32 cellular contexts compared by ENCODE assay signal in genomic region chr19:43444531-43445340, GRCh38. TPM values are rescaled to one million over a fixed set of nuclear protein-coding genes. Genes with fewer than 3 reads are reported as not detected.
DNase-seq lines count a peak whose midpoint lies in the region; ATAC-seq, FAIRE-seq and TF ChIP-seq lines count a peak whose summit lies in the region.
"Had no signal": no experiment of that assay in that cellular context is flagged by ENCODE, and none has a peak within 500 bp of the region (broad histone marks: within the 10 kb centered on the region; RNA-seq: fewer than 3 reads in every experiment).

No MANE protein-coding gene starts in this region.

- peak overlapping the region; percentile 28 to 65 for H3K27ac Mint-ChIP-seq in T-cell
- H3K27ac Mint-ChIP-seq: activated CD8-positive, alpha-beta T cell treated with anti-CD3 and anti-CD28 coated beads, Interleukin-2, amount 10 ng/mL, durations not matched to agents 7 days and 5 days; mesothelial cell of epicardium; natural killer cell treated with Interleukin-12 subunit alpha and Interleukin-12 subunit beta and Interleukin-15 and Interleukin-18, amount 100 ng/mL, for 72 hours had no signal

- no peak overlapping the region; a peak in 1 of 22 replicates for H3K27ac ChIP-seq in BLaER1 treated with 17β-estradiol and CSF1 and Interleukin-3, amounts not matched to agents 10 nM and 100 nM
- no peak overlapping the region for H3K27ac ChIP-seq in kidney (ENCODE audit: low read depth in 2 of 2, low read length in 2 of 2)
- H3K27ac ChIP-seq: A549, left lung, ovary, right atrium auricular region, stomach, transverse colon had no signal

- 0 out of 22 replicates have a peak, but pooled peaks cover 0 to under 1% (median 0%) of the 10 kb centered on the region in 11 experiments for H3K9me3 ChIP-seq in BLaER1 treated with 17β-estradiol and CSF1 and Interleukin-3, amounts not matched to agents 10 nM and 100 nM (replicated peaks in 1 of 11)
- H3K9me3 ChIP-seq in kidney (ENCODE audit: control insufficient read depth in 1 of 2, low read length in 2 of 2), result no peaks in the 10 kb centered on the region
- H3K9me3 ChIP-seq: left lung, ovary, right atrium auricular region, stomach, transverse colon had no signal

- peaks cover 39 to 44% (median 44%) of the 10 kb centered on the region in 3 donors for H3K4me1 Mint-ChIP-seq in T-cell
- H3K4me1 Mint-ChIP-seq: mesothelial cell of epicardium had no signal

- intact Hi-C loops in kidney (cut with DNase I), result loop anchor here (5.0 kb wide), 1 partner anchor 78 kb away; no protein-coding TSS in a partner anchor

- H3K4me2 ChIP-seq in BLaER1 treated with 17β-estradiol and CSF1 and Interleukin-3, amounts not matched to agents 10 nM and 100 nM, result peak overlapping the region in 7 of 11 experiments; percentile 2 to 49 (median 33); a peak in 10 of 22 replicates
- H3K4me2 ChIP-seq: A549 had no signal

- no peaks in the 10 kb centered on the region for H4K20me1 ChIP-seq in BLaER1 treated with 17β-estradiol and CSF1 and Interleukin-3, amounts not matched to agents 10 nM and 100 nM

- H3K27me3 ChIP-seq in BLaER1 treated with 17β-estradiol and CSF1 and Interleukin-3, amounts not matched to agents 10 nM and 100 nM, result no peaks in the 10 kb centered on the region
- H3K27me3 ChIP-seq: left lung, ovary, right atrium auricular region, stomach, transverse colon had no signal

- no peaks in the 10 kb centered on the region for H3K27me3 Mint-ChIP-seq in T-cell
- H3K27me3 Mint-ChIP-seq: natural killer cell treated with Interleukin-12 subunit alpha and Interleukin-12 subunit beta and Interleukin-15 and Interleukin-18, amount 100 ng/mL, for 72 hours had no signal

- H3K4me3 ChIP-seq in BLaER1 treated with 17β-estradiol and CSF1 and Interleukin-3, amounts not matched to agents 10 nM and 100 nM, result no peak overlapping the region
- no peak overlapping the region for H3K4me3 ChIP-seq in kidney (ENCODE audit: low read length in 2 of 2)
- H3K4me3 ChIP-seq: A549, left lung, ovary, right atrium auricular region, stomach, transverse colon had no signal

- CTCF ChIA-PET in T-cell (lab: Charles Lee), result interaction anchor here in 1 of 2 donors (0.6 to 2.9 kb wide), 3 partner anchors 25 to 75 kb away, joined by 10 to 18 read pairs (median 17); partner anchors contain the start of gene PHLDB3

- H3K9me3 Mint-ChIP-seq in T-cell, result no peaks in the 10 kb centered on the region
- H3K9me3 Mint-ChIP-seq: mesothelial cell of epicardium; natural killer cell treated with Interleukin-12 subunit alpha and Interleukin-12 subunit beta and Interleukin-15 and Interleukin-18, amount 100 ng/mL, for 72 hours had no signal

- ATAC-seq in T-cell (replicated peaks in 1 of 4), result no peak
- no peak for ATAC-seq in HG02852 (IDR thresholded peaks at IDR 0.05; ENCODE audit: unreplicated experiment)
- no peak for ATAC-seq in SK-N-SH treated with all-trans-retinoic acid at 6 μM for 48 hours
- ATAC-seq: A549; activated CD4-positive, CD25-positive, alpha-beta regulatory T cell treated with anti-CD3 and anti-CD28 coated beads, Interleukin-2, amount 50 U/mL, for 24 hours; activated CD8-positive, alpha-beta T cell treated with anti-CD3 and anti-CD28 coated beads, Interleukin-2, amount 10 ng/mL, durations not matched to agents 7 days and 5 days; left lung; natural killer cell treated with Interleukin-12 subunit alpha and Interleukin-12 subunit beta and Interleukin-15 and Interleukin-18, amount 100 ng/mL, for 72 hours had no signal

- TF ChIP-seq CTCF in kidney (IDR thresholded peaks at IDR 0.05; ENCODE audit: borderline replicate concordance, extremely low read depth, insufficient read depth), result no peak

- POLR2A ChIA-PET in T-cell (lab: Charles Lee), result no interaction called here

- DNase-seq in KBM-7 (peak; percentile 24), T-cell (no peak), kidney (peak; percentile 80), NCI-H2227 treated with DMSO at 0.1 percent for 48 hours (lab: John Stamatoyannopoulos, UW) (no peak)
- DNase-seq in activated effector memory CD4-positive, alpha-beta T cell treated with Interleukin-2 at 50 U/mL for 16 hours, result no peak
- DNase-seq: activated CD8-positive, alpha-beta T cell treated with anti-CD3 and anti-CD28 coated beads, Interleukin-2, amount 10 ng/mL, durations not matched to agents 7 days and 5 days; activated naive CD4-positive, alpha-beta T cell; amygdala; cortex of kidney; DMS 273 treated with DMSO at 0.1 percent for 48 hours; HCEC 1CT; head of caudate nucleus; left lung; NCI-H1436; NCI-H2107; NCI-H510A treated with DMSO at 0.1 percent for 48 hours; ovary; stomach; T1000; transverse colon had no signal

- in situ Hi-C loops in KBM-7 (cut with MboI; ENCODE audit: low pct_unique_long_range_greater_than_20kb, low sequenced_read_pairs), result loop anchor here (10.0 kb wide), 1 partner anchor 70 kb away; no protein-coding TSS in a partner anchor

- no peaks in the 10 kb centered on the region for H3K36me3 ChIP-seq in BLaER1 treated with 17β-estradiol and CSF1 and Interleukin-3, amounts not matched to agents 10 nM and 100 nM
- H3K36me3 ChIP-seq in kidney (ENCODE audit: control insufficient read depth in 1 of 2, insufficient read depth in 2 of 2, low read length in 2 of 2), result no peaks in the 10 kb centered on the region
- H3K36me3 ChIP-seq: left lung, ovary, right atrium auricular region, stomach, transverse colon had no signal

- H3K4me1 ChIP-seq in BLaER1 treated with 17β-estradiol and CSF1 and Interleukin-3, amounts not matched to agents 10 nM and 100 nM, result peaks cover 9 to 59% (median 27%) of the 10 kb centered on the region in 10 experiments
- peaks cover 0 to 2% of the 10 kb centered on the region in 2 donors for H3K4me1 ChIP-seq in kidney (ENCODE audit: control insufficient read depth in 1 of 2, insufficient read depth in 1 of 2, low read depth in 1 of 2, low read length in 2 of 2)
- H3K4me1 ChIP-seq: right atrium auricular region had no signal

- no peaks in the 10 kb centered on the region for H3K36me3 Mint-ChIP-seq in T-cell
- H3K36me3 Mint-ChIP-seq: mesothelial cell of epicardium; natural killer cell treated with Interleukin-12 subunit alpha and Interleukin-12 subunit beta and Interleukin-15 and Interleukin-18, amount 100 ng/mL, for 72 hours had no signal

- H3K4me3 Mint-ChIP-seq in T-cell, result no peak overlapping the region
- H3K4me3 Mint-ChIP-seq: activated CD8-positive, alpha-beta T cell treated with anti-CD3 and anti-CD28 coated beads, Interleukin-2, amount 10 ng/mL, durations not matched to agents 7 days and 5 days; mesothelial cell of epicardium; natural killer cell treated with Interleukin-12 subunit alpha and Interleukin-12 subunit beta and Interleukin-15 and Interleukin-18, amount 100 ng/mL, for 72 hours had no signal

- no peak for FAIRE-seq in kidney (lab: Jason Lieb, UNC)
- FAIRE-seq: A549, bronchial epithelial cell, GM18507 had no signal

- H3K9ac ChIP-seq in BLaER1 treated with 17β-estradiol and CSF1 and Interleukin-3, amounts not matched to agents 10 nM and 100 nM, result no peak overlapping the region
- H3K9ac ChIP-seq in kidney (ENCODE audit: low read length in 2 of 2), result no peak overlapping the region

TF ChIP-seq in SK-N-SH treated with all-trans-retinoic acid at 6 μM for 48 hours, 23 proteins besides CTCF, POLR2A, EP300 and RAD21:
- TF ChIP-seq RARB (CRISPR knock-in tag; IDR thresholded peaks at IDR 0.05), result no peak
- no peak for TF ChIP-seq ZFP30 (CRISPR knock-in tag; IDR thresholded peaks at IDR 0.05)
- TF ChIP-seq TOX (CRISPR knock-in tag; IDR thresholded peaks at IDR 0.05; ENCODE audit: borderline replicate concordance), result no peak
- no peak for TF ChIP-seq GLIS3 (CRISPR knock-in tag; IDR thresholded peaks at IDR 0.05)

RNA-seq across cellular contexts. Expression of gene LYPD3, which starts 20.7 kb away (rescaled TPM):
- total RNA-seq in T-cell (10 to 100 TPM in 2 of 5 donors, 1 to 10 TPM in 3; 2.8 to 24.0 (median 4.6) TPM), kidney (1.7 TPM)
- 2.2 TPM for polyA plus RNA-seq in kidney (ENCODE audit: insufficient read depth, low read depth, low replicate concordance)
- total RNA-seq: G401; natural killer cell treated with Interleukin-12 subunit alpha and Interleukin-12 subunit beta and Interleukin-15 and Interleukin-18, amount 100 ng/mL, for 72 hours had no signal

RNA-seq across cellular contexts. Expression of gene TEX101, which starts 30.0 kb away (rescaled TPM):
- total RNA-seq in T-cell (not detected), kidney (not detected)
- not detected for polyA plus RNA-seq in kidney (ENCODE audit: insufficient read depth, low read depth, low replicate concordance)
- total RNA-seq: activated CD8-positive, alpha-beta T cell treated with anti-CD3 and anti-CD28 coated beads, Interleukin-2, amount 10 ng/mL, durations not matched to agents 7 days and 5 days; bronchial epithelial cell; left lung; mesothelial cell of epicardium; natural killer cell treated with Interleukin-12 subunit alpha and Interleukin-12 subunit beta and Interleukin-15 and Interleukin-18, amount 100 ng/mL, for 72 hours; ovary; right atrium auricular region; stomach; transverse colon had no signal
- polyA plus RNA-seq: A549, BJ, ovary had no signal

RNA-seq across cellular contexts. Expression of gene PHLDB3, which starts 59.8 kb away (rescaled TPM):
- total RNA-seq in T-cell (10 to 100 TPM; 39.4 to 61.0 (median 53.9) TPM), kidney (10.8 TPM)
- 8.2 TPM for polyA plus RNA-seq in kidney (ENCODE audit: insufficient read depth, low read depth, low replicate concordance)

Comparison
In these comparisons a context has a peak if more than half of its experiments do, and no peak if none do; other contexts are left out.
1. DNase-seq: peak in KBM-7 (single experiment) and kidney (single experiment); none in T-cell (0 of 34), activated effector memory CD4-positive, alpha-beta T cell treated with Interleukin-2 at 50 U/mL for 16 hours (single experiment) and NCI-H2227 treated with DMSO at 0.1 percent for 48 hours (single experiment).